1 cellular context compared by ENCODE assay signal in the genomic region with DNA sequence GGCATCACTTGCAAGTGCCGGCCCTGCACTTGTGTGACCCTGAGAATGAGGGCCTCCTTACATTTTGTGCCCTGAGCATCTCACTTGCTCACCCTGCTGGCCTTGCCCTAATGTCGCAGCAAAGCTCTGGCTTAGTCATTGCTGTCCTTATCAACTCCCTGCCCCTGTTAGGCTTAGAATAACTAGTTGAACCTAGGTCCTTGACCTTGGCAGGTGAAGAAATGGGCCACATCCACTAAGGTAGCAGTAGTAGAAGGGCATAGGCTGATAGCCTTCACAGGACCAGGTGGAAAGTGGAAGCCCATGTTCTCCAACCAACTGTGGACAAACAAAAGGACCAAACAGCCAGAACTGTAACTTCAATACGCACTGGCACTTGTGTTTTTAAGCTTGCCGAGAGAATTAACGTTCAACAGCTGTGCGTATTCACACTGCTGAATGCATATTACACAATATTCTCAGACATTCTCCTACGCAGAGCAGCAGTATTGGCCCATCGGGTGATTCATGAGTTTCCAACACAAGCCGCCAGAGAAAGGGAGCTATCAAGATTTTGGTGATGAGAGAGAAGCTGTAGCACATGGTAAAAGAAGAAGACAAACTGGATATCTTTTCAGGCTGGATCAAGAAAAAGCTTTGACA.
TF ChIP-seq lines count a peak whose summit lies in the region.

No MANE protein-coding gene starts in this region.

TF ChIP-seq in K562, 482 proteins besides CTCF, POLR2A, EP300 and RAD21 (continued from another document and continues in another):
- TF ChIP-seq, protein P1, sequence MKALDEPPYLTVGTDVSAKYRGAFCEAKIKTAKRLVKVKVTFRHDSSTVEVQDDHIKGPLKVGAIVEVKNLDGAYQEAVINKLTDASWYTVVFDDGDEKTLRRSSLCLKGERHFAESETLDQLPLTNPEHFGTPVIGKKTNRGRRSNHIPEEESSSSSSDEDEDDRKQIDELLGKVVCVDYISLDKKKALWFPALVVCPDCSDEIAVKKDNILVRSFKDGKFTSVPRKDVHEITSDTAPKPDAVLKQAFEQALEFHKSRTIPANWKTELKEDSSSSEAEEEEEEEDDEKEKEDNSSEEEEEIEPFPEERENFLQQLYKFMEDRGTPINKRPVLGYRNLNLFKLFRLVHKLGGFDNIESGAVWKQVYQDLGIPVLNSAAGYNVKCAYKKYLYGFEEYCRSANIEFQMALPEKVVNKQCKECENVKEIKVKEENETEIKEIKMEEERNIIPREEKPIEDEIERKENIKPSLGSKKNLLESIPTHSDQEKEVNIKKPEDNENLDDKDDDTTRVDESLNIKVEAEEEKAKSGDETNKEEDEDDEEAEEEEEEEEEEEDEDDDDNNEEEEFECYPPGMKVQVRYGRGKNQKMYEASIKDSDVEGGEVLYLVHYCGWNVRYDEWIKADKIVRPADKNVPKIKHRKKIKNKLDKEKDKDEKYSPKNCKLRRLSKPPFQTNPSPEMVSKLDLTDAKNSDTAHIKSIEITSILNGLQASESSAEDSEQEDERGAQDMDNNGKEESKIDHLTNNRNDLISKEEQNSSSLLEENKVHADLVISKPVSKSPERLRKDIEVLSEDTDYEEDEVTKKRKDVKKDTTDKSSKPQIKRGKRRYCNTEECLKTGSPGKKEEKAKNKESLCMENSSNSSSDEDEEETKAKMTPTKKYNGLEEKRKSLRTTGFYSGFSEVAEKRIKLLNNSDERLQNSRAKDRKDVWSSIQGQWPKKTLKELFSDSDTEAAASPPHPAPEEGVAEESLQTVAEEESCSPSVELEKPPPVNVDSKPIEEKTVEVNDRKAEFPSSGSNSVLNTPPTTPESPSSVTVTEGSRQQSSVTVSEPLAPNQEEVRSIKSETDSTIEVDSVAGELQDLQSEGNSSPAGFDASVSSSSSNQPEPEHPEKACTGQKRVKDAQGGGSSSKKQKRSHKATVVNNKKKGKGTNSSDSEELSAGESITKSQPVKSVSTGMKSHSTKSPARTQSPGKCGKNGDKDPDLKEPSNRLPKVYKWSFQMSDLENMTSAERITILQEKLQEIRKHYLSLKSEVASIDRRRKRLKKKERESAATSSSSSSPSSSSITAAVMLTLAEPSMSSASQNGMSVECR (CRISPR knock-in tag; IDR thresholded peaks at IDR 0.05), result peak; percentile 62; the same call in 1 of the 2 replicates
- TF ChIP-seq, protein P2, sequence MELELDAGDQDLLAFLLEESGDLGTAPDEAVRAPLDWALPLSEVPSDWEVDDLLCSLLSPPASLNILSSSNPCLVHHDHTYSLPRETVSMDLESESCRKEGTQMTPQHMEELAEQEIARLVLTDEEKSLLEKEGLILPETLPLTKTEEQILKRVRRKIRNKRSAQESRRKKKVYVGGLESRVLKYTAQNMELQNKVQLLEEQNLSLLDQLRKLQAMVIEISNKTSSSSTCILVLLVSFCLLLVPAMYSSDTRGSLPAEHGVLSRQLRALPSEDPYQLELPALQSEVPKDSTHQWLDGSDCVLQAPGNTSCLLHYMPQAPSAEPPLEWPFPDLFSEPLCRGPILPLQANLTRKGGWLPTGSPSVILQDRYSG (tag; conservative IDR thresholded peaks at IDR 0.05; ENCODE audit: low read depth), result no peak
- TF ChIP-seq, protein P3, sequence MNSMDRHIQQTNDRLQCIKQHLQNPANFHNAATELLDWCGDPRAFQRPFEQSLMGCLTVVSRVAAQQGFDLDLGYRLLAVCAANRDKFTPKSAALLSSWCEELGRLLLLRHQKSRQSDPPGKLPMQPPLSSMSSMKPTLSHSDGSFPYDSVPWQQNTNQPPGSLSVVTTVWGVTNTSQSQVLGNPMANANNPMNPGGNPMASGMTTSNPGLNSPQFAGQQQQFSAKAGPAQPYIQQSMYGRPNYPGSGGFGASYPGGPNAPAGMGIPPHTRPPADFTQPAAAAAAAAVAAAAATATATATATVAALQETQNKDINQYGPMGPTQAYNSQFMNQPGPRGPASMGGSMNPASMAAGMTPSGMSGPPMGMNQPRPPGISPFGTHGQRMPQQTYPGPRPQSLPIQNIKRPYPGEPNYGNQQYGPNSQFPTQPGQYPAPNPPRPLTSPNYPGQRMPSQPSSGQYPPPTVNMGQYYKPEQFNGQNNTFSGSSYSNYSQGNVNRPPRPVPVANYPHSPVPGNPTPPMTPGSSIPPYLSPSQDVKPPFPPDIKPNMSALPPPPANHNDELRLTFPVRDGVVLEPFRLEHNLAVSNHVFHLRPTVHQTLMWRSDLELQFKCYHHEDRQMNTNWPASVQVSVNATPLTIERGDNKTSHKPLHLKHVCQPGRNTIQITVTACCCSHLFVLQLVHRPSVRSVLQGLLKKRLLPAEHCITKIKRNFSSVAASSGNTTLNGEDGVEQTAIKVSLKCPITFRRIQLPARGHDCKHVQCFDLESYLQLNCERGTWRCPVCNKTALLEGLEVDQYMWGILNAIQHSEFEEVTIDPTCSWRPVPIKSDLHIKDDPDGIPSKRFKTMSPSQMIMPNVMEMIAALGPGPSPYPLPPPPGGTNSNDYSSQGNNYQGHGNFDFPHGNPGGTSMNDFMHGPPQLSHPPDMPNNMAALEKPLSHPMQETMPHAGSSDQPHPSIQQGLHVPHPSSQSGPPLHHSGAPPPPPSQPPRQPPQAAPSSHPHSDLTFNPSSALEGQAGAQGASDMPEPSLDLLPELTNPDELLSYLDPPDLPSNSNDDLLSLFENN (IDR thresholded peaks at IDR 0.05; ENCODE audit: low read depth in 2 of 2, low read length in 2 of 2), result no peak
- TF ChIP-seq, protein P4, sequence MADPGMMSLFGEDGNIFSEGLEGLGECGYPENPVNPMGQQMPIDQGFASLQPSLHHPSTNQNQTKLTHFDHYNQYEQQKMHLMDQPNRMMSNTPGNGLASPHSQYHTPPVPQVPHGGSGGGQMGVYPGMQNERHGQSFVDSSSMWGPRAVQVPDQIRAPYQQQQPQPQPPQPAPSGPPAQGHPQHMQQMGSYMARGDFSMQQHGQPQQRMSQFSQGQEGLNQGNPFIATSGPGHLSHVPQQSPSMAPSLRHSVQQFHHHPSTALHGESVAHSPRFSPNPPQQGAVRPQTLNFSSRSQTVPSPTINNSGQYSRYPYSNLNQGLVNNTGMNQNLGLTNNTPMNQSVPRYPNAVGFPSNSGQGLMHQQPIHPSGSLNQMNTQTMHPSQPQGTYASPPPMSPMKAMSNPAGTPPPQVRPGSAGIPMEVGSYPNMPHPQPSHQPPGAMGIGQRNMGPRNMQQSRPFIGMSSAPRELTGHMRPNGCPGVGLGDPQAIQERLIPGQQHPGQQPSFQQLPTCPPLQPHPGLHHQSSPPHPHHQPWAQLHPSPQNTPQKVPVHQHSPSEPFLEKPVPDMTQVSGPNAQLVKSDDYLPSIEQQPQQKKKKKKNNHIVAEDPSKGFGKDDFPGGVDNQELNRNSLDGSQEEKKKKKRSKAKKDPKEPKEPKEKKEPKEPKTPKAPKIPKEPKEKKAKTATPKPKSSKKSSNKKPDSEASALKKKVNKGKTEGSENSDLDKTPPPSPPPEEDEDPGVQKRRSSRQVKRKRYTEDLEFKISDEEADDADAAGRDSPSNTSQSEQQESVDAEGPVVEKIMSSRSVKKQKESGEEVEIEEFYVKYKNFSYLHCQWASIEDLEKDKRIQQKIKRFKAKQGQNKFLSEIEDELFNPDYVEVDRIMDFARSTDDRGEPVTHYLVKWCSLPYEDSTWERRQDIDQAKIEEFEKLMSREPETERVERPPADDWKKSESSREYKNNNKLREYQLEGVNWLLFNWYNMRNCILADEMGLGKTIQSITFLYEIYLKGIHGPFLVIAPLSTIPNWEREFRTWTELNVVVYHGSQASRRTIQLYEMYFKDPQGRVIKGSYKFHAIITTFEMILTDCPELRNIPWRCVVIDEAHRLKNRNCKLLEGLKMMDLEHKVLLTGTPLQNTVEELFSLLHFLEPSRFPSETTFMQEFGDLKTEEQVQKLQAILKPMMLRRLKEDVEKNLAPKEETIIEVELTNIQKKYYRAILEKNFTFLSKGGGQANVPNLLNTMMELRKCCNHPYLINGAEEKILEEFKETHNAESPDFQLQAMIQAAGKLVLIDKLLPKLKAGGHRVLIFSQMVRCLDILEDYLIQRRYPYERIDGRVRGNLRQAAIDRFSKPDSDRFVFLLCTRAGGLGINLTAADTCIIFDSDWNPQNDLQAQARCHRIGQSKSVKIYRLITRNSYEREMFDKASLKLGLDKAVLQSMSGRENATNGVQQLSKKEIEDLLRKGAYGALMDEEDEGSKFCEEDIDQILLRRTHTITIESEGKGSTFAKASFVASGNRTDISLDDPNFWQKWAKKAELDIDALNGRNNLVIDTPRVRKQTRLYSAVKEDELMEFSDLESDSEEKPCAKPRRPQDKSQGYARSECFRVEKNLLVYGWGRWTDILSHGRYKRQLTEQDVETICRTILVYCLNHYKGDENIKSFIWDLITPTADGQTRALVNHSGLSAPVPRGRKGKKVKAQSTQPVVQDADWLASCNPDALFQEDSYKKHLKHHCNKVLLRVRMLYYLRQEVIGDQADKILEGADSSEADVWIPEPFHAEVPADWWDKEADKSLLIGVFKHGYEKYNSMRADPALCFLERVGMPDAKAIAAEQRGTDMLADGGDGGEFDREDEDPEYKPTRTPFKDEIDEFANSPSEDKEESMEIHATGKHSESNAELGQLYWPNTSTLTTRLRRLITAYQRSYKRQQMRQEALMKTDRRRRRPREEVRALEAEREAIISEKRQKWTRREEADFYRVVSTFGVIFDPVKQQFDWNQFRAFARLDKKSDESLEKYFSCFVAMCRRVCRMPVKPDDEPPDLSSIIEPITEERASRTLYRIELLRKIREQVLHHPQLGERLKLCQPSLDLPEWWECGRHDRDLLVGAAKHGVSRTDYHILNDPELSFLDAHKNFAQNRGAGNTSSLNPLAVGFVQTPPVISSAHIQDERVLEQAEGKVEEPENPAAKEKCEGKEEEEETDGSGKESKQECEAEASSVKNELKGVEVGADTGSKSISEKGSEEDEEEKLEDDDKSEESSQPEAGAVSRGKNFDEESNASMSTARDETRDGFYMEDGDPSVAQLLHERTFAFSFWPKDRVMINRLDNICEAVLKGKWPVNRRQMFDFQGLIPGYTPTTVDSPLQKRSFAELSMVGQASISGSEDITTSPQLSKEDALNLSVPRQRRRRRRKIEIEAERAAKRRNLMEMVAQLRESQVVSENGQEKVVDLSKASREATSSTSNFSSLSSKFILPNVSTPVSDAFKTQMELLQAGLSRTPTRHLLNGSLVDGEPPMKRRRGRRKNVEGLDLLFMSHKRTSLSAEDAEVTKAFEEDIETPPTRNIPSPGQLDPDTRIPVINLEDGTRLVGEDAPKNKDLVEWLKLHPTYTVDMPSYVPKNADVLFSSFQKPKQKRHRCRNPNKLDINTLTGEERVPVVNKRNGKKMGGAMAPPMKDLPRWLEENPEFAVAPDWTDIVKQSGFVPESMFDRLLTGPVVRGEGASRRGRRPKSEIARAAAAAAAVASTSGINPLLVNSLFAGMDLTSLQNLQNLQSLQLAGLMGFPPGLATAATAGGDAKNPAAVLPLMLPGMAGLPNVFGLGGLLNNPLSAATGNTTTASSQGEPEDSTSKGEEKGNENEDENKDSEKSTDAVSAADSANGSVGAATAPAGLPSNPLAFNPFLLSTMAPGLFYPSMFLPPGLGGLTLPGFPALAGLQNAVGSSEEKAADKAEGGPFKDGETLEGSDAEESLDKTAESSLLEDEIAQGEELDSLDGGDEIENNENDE (IDR thresholded peaks at IDR 0.05; ENCODE audit: low read depth, low read length), result no peak
- no peak for TF ChIP-seq RBM15 (IDR thresholded peaks at IDR 0.05; ENCODE audit: insufficient read depth, low read length)
- TF ChIP-seq, protein P5, sequence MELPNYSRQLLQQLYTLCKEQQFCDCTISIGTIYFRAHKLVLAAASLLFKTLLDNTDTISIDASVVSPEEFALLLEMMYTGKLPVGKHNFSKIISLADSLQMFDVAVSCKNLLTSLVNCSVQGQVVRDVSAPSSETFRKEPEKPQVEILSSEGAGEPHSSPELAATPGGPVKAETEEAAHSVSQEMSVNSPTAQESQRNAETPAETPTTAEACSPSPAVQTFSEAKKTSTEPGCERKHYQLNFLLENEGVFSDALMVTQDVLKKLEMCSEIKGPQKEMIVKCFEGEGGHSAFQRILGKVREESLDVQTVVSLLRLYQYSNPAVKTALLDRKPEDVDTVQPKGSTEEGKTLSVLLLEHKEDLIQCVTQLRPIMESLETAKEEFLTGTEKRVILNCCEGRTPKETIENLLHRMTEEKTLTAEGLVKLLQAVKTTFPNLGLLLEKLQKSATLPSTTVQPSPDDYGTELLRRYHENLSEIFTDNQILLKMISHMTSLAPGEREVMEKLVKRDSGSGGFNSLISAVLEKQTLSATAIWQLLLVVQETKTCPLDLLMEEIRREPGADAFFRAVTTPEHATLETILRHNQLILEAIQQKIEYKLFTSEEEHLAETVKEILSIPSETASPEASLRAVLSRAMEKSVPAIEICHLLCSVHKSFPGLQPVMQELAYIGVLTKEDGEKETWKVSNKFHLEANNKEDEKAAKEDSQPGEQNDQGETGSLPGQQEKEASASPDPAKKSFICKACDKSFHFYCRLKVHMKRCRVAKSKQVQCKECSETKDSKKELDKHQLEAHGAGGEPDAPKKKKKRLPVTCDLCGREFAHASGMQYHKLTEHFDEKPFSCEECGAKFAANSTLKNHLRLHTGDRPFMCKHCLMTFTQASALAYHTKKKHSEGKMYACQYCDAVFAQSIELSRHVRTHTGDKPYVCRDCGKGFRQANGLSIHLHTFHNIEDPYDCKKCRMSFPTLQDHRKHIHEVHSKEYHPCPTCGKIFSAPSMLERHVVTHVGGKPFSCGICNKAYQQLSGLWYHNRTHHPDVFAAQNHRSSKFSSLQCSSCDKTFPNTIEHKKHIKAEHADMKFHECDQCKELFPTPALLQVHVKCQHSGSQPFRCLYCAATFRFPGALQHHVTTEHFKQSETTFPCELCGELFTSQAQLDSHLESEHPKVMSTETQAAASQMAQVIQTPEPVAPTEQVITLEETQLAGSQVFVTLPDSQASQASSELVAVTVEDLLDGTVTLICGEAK (IDR thresholded peaks at IDR 0.05), result 0 out of 2 replicates have a peak, but pooled peaks have one; percentile 29
- TF ChIP-seq, protein P5 (CRISPR knock-in tag; IDR thresholded peaks at IDR 0.05), result no peak
- TF ChIP-seq ZFX (CRISPR knock-in tag; IDR thresholded peaks at IDR 0.05), result no peak
- no peak for TF ChIP-seq ZNF143 (CRISPR knock-in tag; IDR thresholded peaks at IDR 0.05)
- TF ChIP-seq KAT8 (IDR thresholded peaks at IDR 0.05; ENCODE audit: low read depth), result no peak
- TF ChIP-seq MAFK (IDR thresholded peaks at IDR 0.05; ENCODE audit: low read length), result peak; percentile 57; the same call in 1 of the 2 replicates
- no peak for TF ChIP-seq RBM34 (IDR thresholded peaks at IDR 0.05; ENCODE audit: borderline replicate concordance, insufficient read depth, low read length)
- no peak for TF ChIP-seq ZNF551 (CRISPR knock-in tag; IDR thresholded peaks at IDR 0.05)
